ENCODE assay signal across 31 cellular contexts in genomic region chr9:80305136-80305535, GRCh38.
"Had no signal": no experiment of that assay in that cellular context is flagged by ENCODE, and none has a peak within 500 bp of the region (broad histone marks: within the 10 kb centered on the region; RNA-seq: fewer than 3 reads in every experiment).

No MANE protein-coding gene starts in this region.

- DNase-seq: cortex of kidney; effector memory CD8-positive, alpha-beta T cell; erythroblast; esophagus squamous epithelium; foreskin fibroblast; gastrocnemius medialis; head of caudate nucleus; kidney; mucosa of descending colon; naive thymus-derived CD4-positive, alpha-beta T cell; nucleus accumbens; ovary; posterior cingulate gyrus; psoas muscle; right cardiac atrium; sigmoid colon; stimulated activated CD4-positive, alpha-beta T cell treated with anti-CD3 and anti-CD28 coated beads, Interleukin-15, amount 100 ng/mL, for 24 hours; stimulated activated CD4-positive, alpha-beta T cell treated with anti-CD3 and anti-CD28 coated beads, Interleukin-2, amount 100 ng/mL, for 48 hours; stimulated activated CD8-positive, alpha-beta memory T cell treated with anti-CD3 and anti-CD28 coated beads, Interleukin-4, amount 100 ng/mL, for 48 hours; stimulated activated naive CD4-positive, alpha-beta T cell; stimulated activated naive CD8-positive, alpha-beta T cell treated with anti-CD3 and anti-CD28 coated beads, Interleukin-15, amount 100 ng/mL, for 72 hours; transverse colon; upper lobe of right lung had no signal

- H3K36me3 Mint-ChIP-seq: mesothelial cell of epicardium; naive thymus-derived CD4-positive, alpha-beta T cell; neural progenitor cell had no signal

- H2AFZ ChIP-seq: neural progenitor cell had no signal

- H3K27me3 Mint-ChIP-seq: effector memory CD8-positive, alpha-beta T cell; memory B cell; stimulated activated naive CD8-positive, alpha-beta T cell treated with anti-CD3 and anti-CD28 coated beads, Interleukin-15, amount 100 ng/mL, for 72 hours had no signal

- H3K4me3 ChIP-seq: esophagus squamous epithelium, gastrocnemius medialis, lung, mucosa of descending colon, neural progenitor cell, ovary, psoas muscle, sigmoid colon, skin epidermis, suprapubic skin, transverse colon, upper lobe of right lung, vagina had no signal

- H3K27me3 ChIP-seq: esophagus squamous epithelium, gastrocnemius medialis, neural progenitor cell, ovary, sigmoid colon, suprapubic skin, transverse colon, upper lobe of right lung, vagina had no signal

- H3K27ac ChIP-seq: esophagus squamous epithelium, gastrocnemius medialis, neural progenitor cell, ovary, psoas muscle, sigmoid colon, skin epidermis, suprapubic skin, transverse colon, upper lobe of right lung, vagina had no signal

- H3K4me1 ChIP-seq: gastrocnemius medialis, neural progenitor cell, psoas muscle, suprapubic skin, transverse colon, upper lobe of right lung, vagina had no signal

- H3K36me3 ChIP-seq: esophagus squamous epithelium, gastrocnemius medialis, neural progenitor cell, ovary, sigmoid colon, suprapubic skin, transverse colon, upper lobe of right lung, vagina had no signal

- H3K4me2 ChIP-seq: neural progenitor cell had no signal

- H3K9me3 Mint-ChIP-seq: effector memory CD8-positive, alpha-beta T cell; memory B cell; neural progenitor cell; stimulated activated naive CD8-positive, alpha-beta T cell treated with anti-CD3 and anti-CD28 coated beads, Interleukin-15, amount 100 ng/mL, for 72 hours had no signal

- H3K9me3 ChIP-seq: esophagus squamous epithelium, gastrocnemius medialis, ovary, psoas muscle, suprapubic skin, transverse colon, upper lobe of right lung, vagina had no signal

- H3K27ac Mint-ChIP-seq: effector memory CD8-positive, alpha-beta T cell; memory B cell; mesothelial cell of epicardium; naive thymus-derived CD4-positive, alpha-beta T cell; nephron; neural progenitor cell had no signal

- H3K4me3 Mint-ChIP-seq: effector memory CD8-positive, alpha-beta T cell; memory B cell; mesothelial cell of epicardium; nephron; neural progenitor cell; stimulated activated naive CD8-positive, alpha-beta T cell treated with anti-CD3 and anti-CD28 coated beads, Interleukin-15, amount 100 ng/mL, for 72 hours had no signal

- H3K9ac ChIP-seq: neural progenitor cell had no signal

- H3K4me1 Mint-ChIP-seq: naive thymus-derived CD4-positive, alpha-beta T cell; nephron; neural progenitor cell; stimulated activated naive CD8-positive, alpha-beta T cell treated with anti-CD3 and anti-CD28 coated beads, Interleukin-15, amount 100 ng/mL, for 72 hours had no signal
